11 cellular contexts compared by ENCODE assay signal in genomic region chr14:91398192-91398591, GRCh38. TPM values are rescaled to one million over a fixed set of nuclear protein-coding genes. Genes with fewer than 3 reads are reported as not detected.
DNase-seq lines count a peak whose midpoint lies in the region; ATAC-seq, FAIRE-seq and TF ChIP-seq lines count a peak whose summit lies in the region.
"Had no signal": no experiment of that assay in that cellular context is flagged by ENCODE, and none has a peak within 500 bp of the region (broad histone marks: within the 10 kb centered on the region; RNA-seq: fewer than 3 reads in every experiment).

No MANE protein-coding gene starts in this region.

- FAIRE-seq in keratinocyte (lab: Jason Lieb, UNC): no peak

- dilution Hi-C loops in keratinocyte (cut with MboI; ENCODE audit: extremely low pct_ligation_motif_present, low sequenced_read_pairs): no loop called here

- H3K36me3 ChIP-seq in WERI-Rb-1 (peaks cover 37% of the 10 kb centered on the region), keratinocyte (ENCODE audit: control insufficient read depth in 2 of 2, extremely low read depth in 1 of 2, insufficient read depth in 2 of 2, low read length in 2 of 2) (no peaks in the 10 kb centered on the region), thymus (ENCODE audit: control insufficient read depth, insufficient read depth) (no peaks in the 10 kb centered on the region), tibial artery (no peaks in the 10 kb centered on the region)
- H3K36me3 ChIP-seq: sigmoid colon had no signal

- no peaks in the 10 kb centered on the region for H4K20me1 ChIP-seq in keratinocyte (ENCODE audit: control insufficient read depth, extremely low read depth, insufficient read depth, low read length)

- H3K4me2 ChIP-seq in keratinocyte (ENCODE audit: control insufficient read depth, extremely low read depth, insufficient read depth, low read depth, low read length): no peak overlapping the region

- H3K4me1 Mint-ChIP-seq in activated naive CD4-positive, alpha-beta T cell treated with anti-CD3 and anti-CD28 coated beads for 36 hours (ENCODE audit: low read depth): peaks cover 92% of the 10 kb centered on the region

- no peaks in the 10 kb centered on the region for H3K79me2 ChIP-seq in keratinocyte (ENCODE audit: control insufficient read depth, insufficient read depth, low read length)

- no peak for ATAC-seq in HG02642 (IDR thresholded peaks at IDR 0.05; ENCODE audit: poor library complexity, unreplicated experiment)

- WGBS in thymus: 94% methylated on average over 4 of the region's 4 CpGs

- H2AFZ ChIP-seq in keratinocyte (ENCODE audit: control insufficient read depth, low read length): peak overlapping the region; percentile 97

- no peaks in the 10 kb centered on the region for H3K27me3 Mint-ChIP-seq in activated naive CD4-positive, alpha-beta T cell treated with anti-CD3 and anti-CD28 coated beads for 36 hours (ENCODE audit: low read depth)

- H3K9me3 ChIP-seq in WERI-Rb-1 (ENCODE audit: severe bottlenecking) (no peaks in the 10 kb centered on the region), keratinocyte (ENCODE audit: control insufficient read depth, low read depth, low read length) (no peaks in the 10 kb centered on the region), thymus (ENCODE audit: control insufficient read depth) (no peaks in the 10 kb centered on the region), tibial artery (no peaks in the 10 kb centered on the region)
- H3K9me3 ChIP-seq: sigmoid colon had no signal

- no peak overlapping the region for H3K4me3 ChIP-seq in WERI-Rb-1 (ENCODE audit: low read depth, low read length)
- no peak overlapping the region for H3K4me3 ChIP-seq in keratinocyte (ENCODE audit: control insufficient read depth in 2 of 3, extremely low read depth in 1 of 3, insufficient read depth in 2 of 3, low read depth in 1 of 3, low read length in 3 of 3)
- no peak overlapping the region for H3K4me3 ChIP-seq in thymus (ENCODE audit: low read length)
- no peak overlapping the region for H3K4me3 ChIP-seq in tibial artery
- H3K4me3 ChIP-seq: sigmoid colon had no signal

- H3K4me1 ChIP-seq in keratinocyte (ENCODE audit: control insufficient read depth, extremely low read depth, insufficient read depth, low read length) (peaks cover 28% of the 10 kb centered on the region), thymus (ENCODE audit: control insufficient read depth, insufficient read depth, low read length) (peaks cover 65% of the 10 kb centered on the region), tibial artery (peaks cover 0 to 8% (median 2%) of the 10 kb centered on the region in 4 donors)

- CTCF ChIA-PET in activated naive CD4-positive, alpha-beta T cell treated with anti-CD3 and anti-CD28 coated beads for 36 hours (lab: Charles Lee): interaction anchor here (0.8 to 7.2 kb wide), 11 partner anchors 10 to 221 kb away, joined by 3 to 94 read pairs (median 6); partner anchors contain the start of gene CCDC88C

- H3K9me3 Mint-ChIP-seq in activated naive CD4-positive, alpha-beta T cell treated with anti-CD3 and anti-CD28 coated beads for 36 hours: no peaks in the 10 kb centered on the region

- intact Hi-C loops in activated naive CD4-positive, alpha-beta T cell treated with anti-CD3 and anti-CD28 coated beads for 36 hours (cut with micrococcal nuclease): no loop called here
- intact Hi-C loops in tibial artery (cut with DNase I; ENCODE audit: low total_unique reads): no loop called here

- peaks cover 28% of the 10 kb centered on the region for H3K36me3 Mint-ChIP-seq in activated naive CD4-positive, alpha-beta T cell treated with anti-CD3 and anti-CD28 coated beads for 36 hours (ENCODE audit: low read depth)

- peak overlapping the region; percentile 96 for H3K27ac ChIP-seq in WERI-Rb-1
- no peak overlapping the region for H3K27ac ChIP-seq in keratinocyte (ENCODE audit: control insufficient read depth, insufficient read depth, low read length)
- peak overlapping the region; percentile 75 for H3K27ac ChIP-seq in thymus (ENCODE audit: low read depth)
- H3K27ac ChIP-seq in tibial artery: no peak overlapping the region
- H3K27ac ChIP-seq: sigmoid colon had no signal

- TF ChIP-seq CTCF in WERI-Rb-1 (IDR thresholded peaks at IDR 0.05; ENCODE audit: low read depth, low read length): no peak
- no peak for TF ChIP-seq CTCF in keratinocyte (optimal IDR thresholded peaks at IDR 0.05 in 1 of 3, IDR thresholded peaks at IDR 0.05 in 1 of 3, conservative IDR thresholded peaks at IDR 0.05 in 1 of 3; ENCODE audit: extremely low read depth in 1 of 3, insufficient read depth in 2 of 3, low read length in 3 of 3)
- TF ChIP-seq CTCF in tibial artery (IDR thresholded peaks at IDR 0.05): no peak

- H3K27me3 ChIP-seq in WERI-Rb-1 (ENCODE audit: insufficient read depth, low read depth, severe bottlenecking) (no peaks in the 10 kb centered on the region), keratinocyte (ENCODE audit: control insufficient read depth, extremely low read depth, insufficient read depth, low read length) (no peaks in the 10 kb centered on the region), thymus (ENCODE audit: control insufficient read depth, insufficient read depth) (no peaks in the 10 kb centered on the region), tibial artery (peaks cover 0 to 24% of the 10 kb centered on the region in 2 donors)

- H3K27ac Mint-ChIP-seq in activated naive CD4-positive, alpha-beta T cell treated with anti-CD3 and anti-CD28 coated beads for 36 hours: peak overlapping the region; percentile 87

- H3K9me1 ChIP-seq in keratinocyte (ENCODE audit: control insufficient read depth, extremely low read depth, insufficient read depth, low read length): peaks cover 3% of the 10 kb centered on the region

- no peak overlapping the region for H3K9ac ChIP-seq in keratinocyte (ENCODE audit: control insufficient read depth, extremely low read depth, insufficient read depth, low read length)

- DNase-seq in activated naive CD4-positive, alpha-beta T cell treated with anti-CD3 and anti-CD28 coated beads for 36 hours: no peak
- no peak for DNase-seq in activated naive CD4-positive, alpha-beta T cell (lab: John Stamatoyannopoulos, UW)
- DNase-seq in WERI-Rb-1 (no peak), keratinocyte (ENCODE audit: low read depth, low spot score) (no peak), NCI-H524 (lab: John Stamatoyannopoulos, UW) (no peak), tibial artery (no peak)
- DNase-seq: foreskin fibroblast, NCI-H2081 treated with DMSO at 0.1 percent for 48 hours, sigmoid colon had no signal

- peak overlapping the region; percentile 64 for H3K4me3 Mint-ChIP-seq in activated naive CD4-positive, alpha-beta T cell treated with anti-CD3 and anti-CD28 coated beads for 36 hours

RNA-seq across cellular contexts. Expression of gene CCDC88C, which starts 19.4 kb away (rescaled TPM):
- total RNA-seq in activated naive CD4-positive, alpha-beta T cell treated with anti-CD3 and anti-CD28 coated beads for 36 hours: 10 to 100 TPM; 76.0 to 83.3 TPM
- 1.8 to 2.4 TPM (median 1.9 TPM) in 3 replicates for polyA plus RNA-seq in keratinocyte
- 5.0 TPM for polyA plus RNA-seq in keratinocyte (2011; ENCODE audit: low read depth)
- polyA plus RNA-seq in keratinocyte (2011; cell fraction: cytosol; rRNA removed): 1.3 and 1.6 TPM in 2 replicates
- polyA plus RNA-seq in keratinocyte (2011; cell fraction: nucleus; rRNA removed): 4.0 and 5.1 TPM in 2 replicates
- polyA plus RNA-seq in keratinocyte (2012; ENCODE audit: low replicate concordance): 2.1 and 5.1 TPM in 2 replicates
- 4.0 to 5.5 TPM (median 4.1 TPM) in 3 replicates for polyA minus RNA-seq in keratinocyte
- 4.2 TPM for polyA minus RNA-seq in keratinocyte (2011; cell fraction: cytosol; rRNA and poly(A)+ RNA removed)
- 3.9 and 4.0 TPM in 2 replicates for polyA minus RNA-seq in keratinocyte (2011; cell fraction: nucleus; rRNA and poly(A)+ RNA removed)
- 47.4 TPM for polyA plus RNA-seq in thymus

Comparison
In these comparisons a context has a peak if more than half of its experiments do, and no peak if none do; other contexts are left out.
1. H3K27ac ChIP-seq: peak in WERI-Rb-1 (single experiment) and thymus (single experiment); none in keratinocyte (single experiment) and tibial artery (0 of 2).